ENCODE assay signal across 1 cellular context in the genomic region with DNA sequence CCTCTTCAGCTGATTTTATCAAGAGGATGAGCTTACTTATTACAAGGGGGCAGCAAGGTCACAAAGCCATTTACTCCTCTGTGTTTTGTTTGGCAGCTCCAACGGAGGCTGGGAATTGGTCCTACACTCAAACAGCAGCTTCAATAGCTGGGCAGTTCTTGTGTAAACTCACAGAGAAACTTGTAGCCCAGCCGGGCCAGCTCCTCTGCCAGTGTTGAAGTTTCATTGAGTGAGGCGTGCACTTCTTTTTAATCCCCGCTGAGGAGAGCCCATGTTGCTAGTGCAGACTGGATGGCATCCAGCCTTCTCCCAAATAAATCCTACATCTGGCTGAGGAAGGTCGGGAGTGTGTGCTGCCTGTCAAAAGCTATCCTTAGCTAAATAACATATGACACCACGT.
TF ChIP-seq lines count a peak whose summit lies in the region.

No MANE protein-coding gene starts in this region.

TF ChIP-seq in liver, 16 proteins besides CTCF, POLR2A, EP300 and RAD21 (continued from another document):
- TF ChIP-seq, protein P1, sequence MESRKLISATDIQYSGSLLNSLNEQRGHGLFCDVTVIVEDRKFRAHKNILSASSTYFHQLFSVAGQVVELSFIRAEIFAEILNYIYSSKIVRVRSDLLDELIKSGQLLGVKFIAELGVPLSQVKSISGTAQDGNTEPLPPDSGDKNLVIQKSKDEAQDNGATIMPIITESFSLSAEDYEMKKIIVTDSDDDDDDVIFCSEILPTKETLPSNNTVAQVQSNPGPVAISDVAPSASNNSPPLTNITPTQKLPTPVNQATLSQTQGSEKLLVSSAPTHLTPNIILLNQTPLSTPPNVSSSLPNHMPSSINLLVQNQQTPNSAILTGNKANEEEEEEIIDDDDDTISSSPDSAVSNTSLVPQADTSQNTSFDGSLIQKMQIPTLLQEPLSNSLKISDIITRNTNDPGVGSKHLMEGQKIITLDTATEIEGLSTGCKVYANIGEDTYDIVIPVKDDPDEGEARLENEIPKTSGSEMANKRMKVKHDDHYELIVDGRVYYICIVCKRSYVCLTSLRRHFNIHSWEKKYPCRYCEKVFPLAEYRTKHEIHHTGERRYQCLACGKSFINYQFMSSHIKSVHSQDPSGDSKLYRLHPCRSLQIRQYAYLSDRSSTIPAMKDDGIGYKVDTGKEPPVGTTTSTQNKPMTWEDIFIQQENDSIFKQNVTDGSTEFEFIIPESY (IDR thresholded peaks at IDR 0.05): no peak
- TF ChIP-seq EGR1 (IDR thresholded peaks at IDR 0.05; ENCODE audit: low read depth in 2 of 2): no peak
- TF ChIP-seq FOXA1 (IDR thresholded peaks at IDR 0.05): no peak
- TF ChIP-seq NR2F2 (IDR thresholded peaks at IDR 0.05): peak; percentile 12
- TF ChIP-seq JUND (IDR thresholded peaks at IDR 0.05): peak; percentile 22 to 31
- no peak for TF ChIP-seq TAF1 (conservative IDR thresholded peaks at IDR 0.05)
- peak; percentile 17 for TF ChIP-seq SP1 (IDR thresholded peaks at IDR 0.05)
- TF ChIP-seq RXRA (IDR thresholded peaks at IDR 0.05): peak; percentile 60 to 76
- TF ChIP-seq FOXA2 (IDR thresholded peaks at IDR 0.05): no peak
